Comparison of ENCODE assay signal across 8 cellular contexts in genomic region chr10:127990846-127991542, GRCh38.
DNase-seq lines count a peak whose midpoint lies in the region; ATAC-seq lines count a peak whose summit lies in the region.

No MANE protein-coding gene starts in this region.

- DNase-seq in Daoy (ENCODE audit: low read depth) (peak; percentile 78), T-helper 2 cell (peak in 3 of 5 experiments; percentile 10 to 51 (median 17)), dermis blood vessel endothelial cell (peak; percentile 97), skeletal muscle cell (ENCODE audit: low read depth) (peak; percentile 24), NCI-H2171 (lab: John Stamatoyannopoulos, UW) (no peak), inferior parietal cortex (ENCODE audit: extremely low spot score) (no peak)

- ATAC-seq in GM19351 (IDR thresholded peaks at IDR 0.05; ENCODE audit: unreplicated experiment): no peak
- ATAC-seq in GM21390 (IDR thresholded peaks at IDR 0.05; ENCODE audit: unreplicated experiment): no peak

- no peak overlapping the region for H3K4me3 ChIP-seq in skeletal muscle cell (ENCODE audit: low read depth, low read length)

Comparison
In these comparisons a context has a peak if more than half of its experiments do, and no peak if none do; other contexts are left out.
1. DNase-seq: peak in Daoy (single experiment), T-helper 2 cell (3 of 5), dermis blood vessel endothelial cell (single experiment) and skeletal muscle cell (single experiment); none in NCI-H2171 (single experiment) and inferior parietal cortex (single experiment).